8 cellular contexts compared by ENCODE assay signal in the genomic region with DNA sequence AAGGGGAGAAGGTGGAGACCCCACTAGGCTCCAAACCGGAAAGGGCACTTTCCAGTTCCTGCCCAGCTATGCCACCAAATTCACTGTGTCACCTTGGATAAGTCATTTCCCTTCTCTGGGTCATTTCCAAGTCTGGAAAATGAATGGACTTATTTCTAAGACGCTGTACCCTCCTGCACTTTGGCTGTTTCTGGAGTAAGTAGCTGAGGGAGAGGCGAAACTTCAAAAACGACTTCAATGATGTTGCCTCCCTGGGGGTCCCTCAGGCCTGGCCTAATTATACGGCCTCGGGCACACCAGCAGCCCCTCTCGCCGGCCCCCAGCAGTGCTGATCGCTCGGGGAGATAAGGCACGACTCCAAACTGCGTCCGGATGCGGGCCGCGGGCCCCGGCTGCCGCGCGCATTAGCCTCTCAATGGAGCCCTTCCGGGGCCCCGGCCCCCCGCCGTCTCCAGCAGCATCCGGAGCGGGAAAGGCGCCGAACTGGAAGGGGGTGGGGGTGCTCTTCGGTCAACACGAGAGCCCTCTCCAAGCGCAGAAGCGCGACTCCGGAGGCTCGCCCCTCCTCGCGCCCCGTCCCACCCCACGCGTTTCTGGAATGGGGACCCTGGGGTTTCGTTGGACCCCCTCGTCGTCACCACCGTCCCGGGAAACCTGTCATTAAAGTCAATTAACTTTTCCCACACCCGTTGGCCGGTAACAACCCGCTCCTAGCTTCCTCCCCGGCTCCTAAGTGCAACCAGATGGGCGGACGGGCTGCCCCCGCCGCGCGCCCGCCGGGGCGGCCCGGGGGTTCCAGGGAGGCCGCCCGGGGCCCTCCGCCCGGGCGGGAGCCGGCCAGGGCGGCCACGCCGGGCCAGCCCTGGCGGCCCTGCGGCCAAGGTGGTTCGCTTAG. TPM values are rescaled to one million over a fixed set of nuclear protein-coding genes. Genes with fewer than 3 reads are reported as not detected.
DNase-seq lines count a peak whose midpoint lies in the region; ATAC-seq and TF ChIP-seq lines count a peak whose summit lies in the region.

No MANE protein-coding gene starts in this region.

- H3K27me3 ChIP-seq in adrenal gland (no peaks in the 10 kb centered on the region), sigmoid colon (no peaks in the 10 kb centered on the region)

- in situ Hi-C loops in GM13976 (cut with MboI; ENCODE audit: low sequenced_read_pairs, unreplicated experiment) = loop anchor here (25.0 kb wide), 1 partner anchor 353 kb away; no protein-coding TSS in a partner anchor

- H3K36me3 ChIP-seq in adrenal gland (replicated peaks in 1 of 2) (no peaks in the 10 kb centered on the region), sigmoid colon (no peaks in the 10 kb centered on the region)

- H3K4me3 ChIP-seq in adrenal gland = peak overlapping the region in 1 of 4 donors; percentile 52
- peak overlapping the region; percentile 6 to 48 (median 42) for H3K4me3 ChIP-seq in sigmoid colon

- TF ChIP-seq CTCF in 22Rv1 (IDR thresholded peaks at IDR 0.05) = no peak
- no peak for TF ChIP-seq CTCF in GM13976 (IDR thresholded peaks at IDR 0.05; ENCODE audit: borderline replicate concordance, control extremely low read depth, extremely low read depth, insufficient read depth, missing control alignments)
- TF ChIP-seq CTCF in adrenal gland (IDR thresholded peaks at IDR 0.05) = peak in 1 of 6 experiments; percentile 9
- no peak for TF ChIP-seq CTCF in sigmoid colon (IDR thresholded peaks at IDR 0.05)

- intact Hi-C loops in adrenal gland (cut with DNase I) = loop anchor here (5.0 kb wide), 2 partner anchors 122 to 127 kb away; no protein-coding TSS in a partner anchor
- intact Hi-C loops in sigmoid colon (cut with DNase I) = loop anchor here (2.0 kb wide), 1 partner anchor 130 kb away; no protein-coding TSS in a partner anchor

- peaks cover 13 to 50% of the 10 kb centered on the region in 2 donors for H3K4me1 ChIP-seq in adrenal gland (replicated peaks in 1 of 2)
- H3K4me1 ChIP-seq in sigmoid colon = peaks cover 0 to 68% (median 56%) of the 10 kb centered on the region in 4 donors

- 13 to 40% (median 20%) methylated on average over 20 to 71 of the region's 71 CpGs for WGBS in adrenal gland, 4 donors
- WGBS in sigmoid colon, 2 donors = 1 to 3% methylated on average over 71 of the region's 71 CpGs

- no peak for TF ChIP-seq EP300 in sigmoid colon (IDR thresholded peaks at IDR 0.05)

- H3K9me3 ChIP-seq in adrenal gland (replicated peaks in 1 of 3) (no peaks in the 10 kb centered on the region), sigmoid colon (no peaks in the 10 kb centered on the region)

- TF ChIP-seq POLR2A in adrenal gland (IDR thresholded peaks at IDR 0.05) (peak in 1 of 2 donors; percentile 44), sigmoid colon (IDR thresholded peaks at IDR 0.05) (no peak)

- ATAC-seq in HG02852 (IDR thresholded peaks at IDR 0.05; ENCODE audit: unreplicated experiment) (no peak), GM18511 (IDR thresholded peaks at IDR 0.05; ENCODE audit: unreplicated experiment) (no peak)

- DNase-seq in GM13976 (ENCODE audit: low spot score) (peak; percentile 52), NCI-H774 (lab: John Stamatoyannopoulos, UW) (peak; percentile 84), adrenal gland (peak in 6 of 7 donors; percentile 47 to 68 (median 56)), hepatic stellate cell (ENCODE audit: low spot score) (peak; percentile 45), sigmoid colon (peak; percentile 85)

- peak overlapping the region; percentile 99 for H3K27ac ChIP-seq in 22Rv1
- H3K27ac ChIP-seq in adrenal gland = peak overlapping the region in 4 of 5 donors; percentile 83 to 98 (median 97)
- H3K27ac ChIP-seq in sigmoid colon = peak overlapping the region; percentile 90 to 99 (median 96)

RNA-seq across cellular contexts. Expression of a gene that starts 4.8 kb away (rescaled TPM):
- 10 to 100 TPM; 22.8 to 59.3 (median 38.8) TPM for total RNA-seq in adrenal gland
- polyA plus RNA-seq in adrenal gland = 10 to 100 TPM; 14.3 to 34.3 (median 34.2) TPM
- 10 to 100 TPM; 17.4 to 35.0 (median 23.4) TPM for total RNA-seq in sigmoid colon
- 10 to 100 TPM; 24.0 to 47.4 (median 45.4) TPM for polyA plus RNA-seq in sigmoid colon
